Comparison of ENCODE assay signal across 8 cellular contexts in the genomic region with DNA sequence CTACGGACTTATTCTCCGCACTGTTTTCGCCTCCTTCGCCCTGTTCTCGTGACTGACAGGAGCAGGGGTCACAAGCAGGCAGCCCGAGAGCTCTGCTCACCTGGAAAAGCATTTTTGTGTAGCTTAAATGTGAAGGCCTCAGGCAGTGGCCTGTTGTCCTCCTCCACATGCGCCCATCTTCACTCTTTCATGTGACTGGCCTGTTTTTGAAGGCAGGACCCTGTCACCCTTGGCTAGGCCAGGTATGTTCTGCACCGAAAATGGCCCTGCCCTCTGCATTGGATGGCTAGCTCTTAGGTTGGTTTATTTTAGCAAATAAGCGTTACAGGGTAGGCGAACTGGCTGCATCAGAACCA. TPM values are rescaled to one million over a fixed set of nuclear protein-coding genes. Genes with fewer than 3 reads are reported as not detected.
DNase-seq lines count a peak whose midpoint lies in the region; FAIRE-seq and TF ChIP-seq lines count a peak whose summit lies in the region.

No MANE protein-coding gene starts in this region.

- no peaks in the 10 kb centered on the region for H3K9me2 ChIP-seq in Karpas-422 (replicated peaks; ENCODE audit: insufficient read depth, low read length)

- peak overlapping the region; percentile 93 for H3K4me2 ChIP-seq in keratinocyte (ENCODE audit: control insufficient read depth, extremely low read depth, insufficient read depth, low read depth, low read length)
- H3K4me2 ChIP-seq in Karpas-422 (ENCODE audit: low read depth, low read length, poor library complexity, severe bottlenecking) = no peak overlapping the region

- dilution Hi-C loops in keratinocyte (cut with MboI; ENCODE audit: extremely low pct_ligation_motif_present, low sequenced_read_pairs) = no loop called here

- H3K9me1 ChIP-seq in keratinocyte (ENCODE audit: control insufficient read depth, extremely low read depth, insufficient read depth, low read length) = no peaks in the 10 kb centered on the region

- no peaks in the 10 kb centered on the region for H3K79me2 ChIP-seq in keratinocyte (ENCODE audit: control insufficient read depth, insufficient read depth, low read length)
- no peaks in the 10 kb centered on the region for H3K79me2 ChIP-seq in Karpas-422 (ENCODE audit: low read length)

- H3K36me3 ChIP-seq in adipocyte (ENCODE audit: control insufficient read depth, insufficient read depth, low read length, severe bottlenecking) (no peaks in the 10 kb centered on the region), keratinocyte (ENCODE audit: control insufficient read depth in 2 of 2, extremely low read depth in 1 of 2, insufficient read depth in 2 of 2, low read length in 2 of 2) (no peaks in the 10 kb centered on the region), subcutaneous abdominal adipose tissue (ENCODE audit: control insufficient read depth in 5 of 5, insufficient read depth in 5 of 5, low read length in 5 of 5) (no peaks in the 10 kb centered on the region), Karpas-422 (ENCODE audit: insufficient read depth, low read length) (no peaks in the 10 kb centered on the region)

- no peak for FAIRE-seq in keratinocyte (lab: Jason Lieb, UNC)

- H3K4me1 ChIP-seq in adipocyte (ENCODE audit: control insufficient read depth, insufficient read depth, low read length) (peaks cover 26% of the 10 kb centered on the region), keratinocyte (ENCODE audit: control insufficient read depth, extremely low read depth, insufficient read depth, low read length) (peaks cover 4% of the 10 kb centered on the region), subcutaneous abdominal adipose tissue (ENCODE audit: control insufficient read depth in 5 of 5, insufficient read depth in 5 of 5, low read length in 5 of 5) (peaks cover 0 to 24% (median 23%) of the 10 kb centered on the region in 5 donors), Karpas-422 (ENCODE audit: low read length) (no peaks in the 10 kb centered on the region)

- no peak overlapping the region for H3K27ac ChIP-seq in keratinocyte (ENCODE audit: control insufficient read depth, insufficient read depth, low read length)
- peak overlapping the region; percentile 90 for H3K27ac ChIP-seq in subcutaneous abdominal adipose tissue (ENCODE audit: low read depth, low read length)
- no peak overlapping the region for H3K27ac ChIP-seq in Karpas-422 (ENCODE audit: low read length)

- H3K4me3 ChIP-seq in adipocyte (ENCODE audit: low read length) = peak overlapping the region; percentile 95
- H3K4me3 ChIP-seq in keratinocyte (ENCODE audit: control insufficient read depth in 2 of 3, extremely low read depth in 1 of 3, insufficient read depth in 2 of 3, low read depth in 1 of 3, low read length in 3 of 3) = peak overlapping the region; percentile 88 to 92 (median 89)
- peak overlapping the region; percentile 70 to 91 (median 90) for H3K4me3 ChIP-seq in subcutaneous abdominal adipose tissue (ENCODE audit: low read depth in 1 of 5, low read length in 5 of 5)
- H3K4me3 ChIP-seq in Karpas-422 (ENCODE audit: low read length) = no peak overlapping the region

- no peaks in the 10 kb centered on the region for H3K9me3 ChIP-seq in adipocyte (ENCODE audit: control insufficient read depth, low read length)
- no peaks in the 10 kb centered on the region for H3K9me3 ChIP-seq in keratinocyte (ENCODE audit: control insufficient read depth, low read depth, low read length)
- no peaks in the 10 kb centered on the region for H3K9me3 ChIP-seq in subcutaneous abdominal adipose tissue (ENCODE audit: control insufficient read depth in 5 of 5, low read length in 5 of 5)
- H3K9me3 ChIP-seq in Karpas-422 (ENCODE audit: low read length) = no peaks in the 10 kb centered on the region

- H2AFZ ChIP-seq in keratinocyte (ENCODE audit: control insufficient read depth, low read length) = peak overlapping the region; percentile 93
- no peak overlapping the region for H2AFZ ChIP-seq in Karpas-422 (ENCODE audit: low read length)

- no peaks in the 10 kb centered on the region for H4K20me1 ChIP-seq in keratinocyte (ENCODE audit: control insufficient read depth, extremely low read depth, insufficient read depth, low read length)
- H4K20me1 ChIP-seq in Karpas-422 (ENCODE audit: insufficient read depth, low read depth, low read length) = no peaks in the 10 kb centered on the region

- H3K27me3 ChIP-seq in adipocyte (replicated peaks; ENCODE audit: control insufficient read depth, insufficient read depth, low read length) (no peaks in the 10 kb centered on the region), keratinocyte (ENCODE audit: control insufficient read depth, extremely low read depth, insufficient read depth, low read length) (no peaks in the 10 kb centered on the region), subcutaneous abdominal adipose tissue (ENCODE audit: control insufficient read depth in 5 of 5, insufficient read depth in 4 of 5, low read length in 5 of 5) (no peaks in the 10 kb centered on the region), Karpas-422 (ENCODE audit: low read length) (no peaks in the 10 kb centered on the region)

- peak overlapping the region; percentile 98 for H3K9ac ChIP-seq in adipocyte (ENCODE audit: low read length)
- peak overlapping the region; percentile 87 for H3K9ac ChIP-seq in keratinocyte (ENCODE audit: control insufficient read depth, extremely low read depth, insufficient read depth, low read length)
- peak overlapping the region; percentile 87 to 97 (median 88) for H3K9ac ChIP-seq in subcutaneous abdominal adipose tissue (ENCODE audit: low read length in 5 of 5)
- no peak overlapping the region for H3K9ac ChIP-seq in Karpas-422 (ENCODE audit: low read length)

- TF ChIP-seq CTCF in keratinocyte (optimal IDR thresholded peaks at IDR 0.05 in 1 of 3, IDR thresholded peaks at IDR 0.05 in 1 of 3, conservative IDR thresholded peaks at IDR 0.05 in 1 of 3; ENCODE audit: extremely low read depth in 1 of 3, insufficient read depth in 2 of 3, low read length in 3 of 3) = no peak

- DNase-seq in DMS53 (lab: John Stamatoyannopoulos, UW) (peak; percentile 37), DMS53 treated with DMSO at 0.1 percent for 48 hours (lab: John Stamatoyannopoulos, UW; ENCODE audit: unreplicated experiment) (no peak), adipocyte (ENCODE audit: low read depth) (no peak), keratinocyte (ENCODE audit: low read depth, low spot score) (no peak), Karpas-422 (no peak)
- no peak for DNase-seq in stimulated activated CD4-positive, alpha-beta T cell treated with anti-CD3 and anti-CD28 coated beads, Interleukin-4, amount 100 ng/mL, for 24 hours
- no peak for DNase-seq in activated CD8-positive, alpha-beta memory T cell treated with anti-CD3 and anti-CD28 coated beads for 24 hours

RNA-seq across cellular contexts. Expression of a gene that starts 0.6 kb away (rescaled TPM):
- polyA plus RNA-seq in keratinocyte = 5.4 to 9.2 TPM (median 8.6 TPM) in 3 replicates
- polyA plus RNA-seq in keratinocyte (2011; ENCODE audit: low read depth) = 10.1 TPM
- 1.6 and 2.6 TPM in 2 replicates for polyA plus RNA-seq in keratinocyte (2011; cell fraction: cytosol; rRNA removed)
- polyA plus RNA-seq in keratinocyte (2011; cell fraction: nucleus; rRNA removed) = 10.8 and 11.0 TPM in 2 replicates
- 1.5 and 3.6 TPM in 2 replicates for polyA plus RNA-seq in keratinocyte (2012; ENCODE audit: low replicate concordance)
- 7.7 to 25.1 TPM (median 13.3 TPM) in 3 replicates for polyA minus RNA-seq in keratinocyte
- polyA minus RNA-seq in keratinocyte (2011; cell fraction: cytosol; rRNA and poly(A)+ RNA removed) = 11.5 TPM
- 31.8 and 69.7 TPM in 2 replicates for polyA minus RNA-seq in keratinocyte (2011; cell fraction: nucleus; rRNA and poly(A)+ RNA removed)
- 0.04 TPM in 2 replicates for total RNA-seq in Karpas-422 (2014; rRNA removed; shearing (Covaris generic); ENCODE audit: low replicate concordance)
